ENCODE assay signal across 9 cellular contexts in genomic region chr3:187770224-187770623, GRCh38. TPM values are rescaled to one million over a fixed set of nuclear protein-coding genes. Genes with fewer than 3 reads are reported as not detected.
A peak's percentile ranks its signal among the peaks of the same experiment; 100 is the strongest.
DNase-seq lines count a peak whose midpoint lies in the region; ATAC-seq and FAIRE-seq lines count a peak whose summit lies in the region.
"Had no signal": no experiment of that assay in that cellular context is flagged by ENCODE, and none has a peak within 500 bp of the region (broad histone marks: within the 10 kb centered on the region; RNA-seq: fewer than 3 reads in every experiment).

No MANE protein-coding gene starts in this region.

- DNase-seq in stimulated activated CD4-positive, alpha-beta T cell treated with anti-CD3 and anti-CD28 coated beads, Interleukin-1b, Interleukin-23, amount 100 ng/mL, for 48 hours: peak; percentile 54
- DNase-seq in stimulated activated CD4-positive, alpha-beta T cell treated with anti-CD3 and anti-CD28 coated beads, Interleukin-2, amount 100 ng/mL, for 48 hours: no peak
- DNase-seq in urothelium cell line (ENCODE audit: low spot score) (no peak), Right ventricle myocardium superior (no peak), NCI-H345 treated with DMSO at 0.1 percent for 48 hours (lab: John Stamatoyannopoulos, UW; ENCODE audit: unreplicated experiment) (no peak), NOMO-1 treated with dmso at 0.1 percent for 144 hours (lab: John Stamatoyannopoulos, UW; ENCODE audit: unreplicated experiment) (no peak)

- peak overlapping the region; percentile 74 for H3K27ac Mint-ChIP-seq in T-helper 1 cell treated with Interleukin-12 subunit alpha and Interleukin-12 subunit beta and Interleukin-4 antibody, amounts not matched to agents 30 μg/mL and 1 μg/mL, for 36 hours

- peaks cover 16% of the 10 kb centered on the region for H3K36me3 Mint-ChIP-seq in T-helper 1 cell treated with Interleukin-12 subunit alpha and Interleukin-12 subunit beta and Interleukin-4 antibody, amounts not matched to agents 30 μg/mL and 1 μg/mL, for 36 hours (ENCODE audit: low read depth)

- ATAC-seq in HG02981 (IDR thresholded peaks at IDR 0.05; ENCODE audit: unreplicated experiment) (peak; percentile 58), Right ventricle myocardium superior (ENCODE audit: poor library complexity) (no peak)

- intact Hi-C loops in Right ventricle myocardium superior (cut with DNase I): no loop called here

- no peaks in the 10 kb centered on the region for H3K9me3 Mint-ChIP-seq in T-helper 1 cell treated with Interleukin-12 subunit alpha and Interleukin-12 subunit beta and Interleukin-4 antibody, amounts not matched to agents 30 μg/mL and 1 μg/mL, for 36 hours

- H3K4me3 Mint-ChIP-seq in T-helper 1 cell treated with Interleukin-12 subunit alpha and Interleukin-12 subunit beta and Interleukin-4 antibody, amounts not matched to agents 30 μg/mL and 1 μg/mL, for 36 hours: no peak overlapping the region

- FAIRE-seq in urothelium cell line (lab: Jason Lieb, UNC): peak; percentile 35
- FAIRE-seq: colon had no signal

- H3K4me1 Mint-ChIP-seq in T-helper 1 cell treated with Interleukin-12 subunit alpha and Interleukin-12 subunit beta and Interleukin-4 antibody, amounts not matched to agents 30 μg/mL and 1 μg/mL, for 36 hours (ENCODE audit: low read depth): peaks cover 41% of the 10 kb centered on the region

- H3K27me3 Mint-ChIP-seq in T-helper 1 cell treated with Interleukin-12 subunit alpha and Interleukin-12 subunit beta and Interleukin-4 antibody, amounts not matched to agents 30 μg/mL and 1 μg/mL, for 36 hours (ENCODE audit: low read depth): no peaks in the 10 kb centered on the region

RNA-seq across cellular contexts. Expression of gene BCL6, which starts 25.0 kb away (rescaled TPM):
- 82.1 TPM for total RNA-seq in Right ventricle myocardium superior
